ENCODE assay signal across 8 cellular contexts in the genomic region with DNA sequence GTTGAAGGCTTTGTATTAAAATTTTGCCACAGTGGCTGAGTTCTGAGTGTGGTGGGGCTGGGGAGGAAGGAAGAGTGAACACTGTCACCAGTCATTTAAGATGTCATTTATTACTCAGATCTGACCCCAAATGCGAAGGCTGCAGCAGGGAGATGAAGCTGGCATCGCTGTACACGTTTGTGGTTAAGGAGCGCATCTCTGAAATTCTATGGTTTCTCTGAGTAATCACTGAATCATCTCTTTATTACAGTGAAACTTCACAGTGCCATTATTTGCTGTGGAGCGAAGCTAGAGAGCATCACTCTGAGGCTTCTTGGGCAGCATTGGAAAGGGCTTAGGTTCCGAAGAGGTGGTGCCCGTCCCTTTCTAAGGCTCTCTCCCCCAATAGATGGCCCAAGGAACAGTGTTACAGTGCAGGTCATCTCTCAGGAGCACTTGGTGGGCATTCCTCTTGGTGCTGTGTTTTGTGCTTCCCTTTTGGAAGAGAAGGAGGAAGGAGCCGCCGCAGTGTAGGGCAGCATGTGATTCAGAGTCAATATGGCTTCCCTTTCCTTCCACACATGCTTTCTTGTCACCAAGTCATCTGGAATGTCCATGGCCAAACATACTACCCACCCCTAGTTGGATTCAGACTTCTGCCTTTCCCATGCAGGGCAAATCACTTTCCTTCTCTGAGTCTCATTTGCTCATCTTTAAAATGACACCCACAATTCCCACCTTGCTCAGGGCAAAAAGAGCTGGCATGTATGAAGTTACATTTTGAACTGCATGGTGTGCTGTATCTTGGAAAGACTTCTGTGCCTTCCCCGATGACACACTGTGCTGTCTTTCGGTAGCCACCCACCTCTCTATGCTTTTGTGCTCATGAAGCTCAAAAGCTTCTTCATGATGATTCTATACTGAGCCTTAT. TPM values are rescaled to one million over a fixed set of nuclear protein-coding genes. Genes with fewer than 3 reads are reported as not detected.
DNase-seq lines count a peak whose midpoint lies in the region; ATAC-seq, FAIRE-seq and TF ChIP-seq lines count a peak whose summit lies in the region.

No MANE protein-coding gene starts in this region.

- FAIRE-seq in GM12892 (lab: Jason Lieb, UNC) (peak; percentile 50), GM12878 (lab: Jason Lieb, UNC) (no peak), kidney (lab: Jason Lieb, UNC) (no peak)

- no peaks in the 10 kb centered on the region; the same call in 1 of the 2 replicates for H4K20me1 ChIP-seq in GM12878 (ENCODE audit: control insufficient read depth, insufficient read depth)

- TF ChIP-seq EP300 in GM12878 (IDR thresholded peaks at IDR 0.05; ENCODE audit: borderline replicate concordance in 1 of 2, control insufficient read depth in 1 of 2, low read depth in 2 of 2, low read length in 2 of 2) = peak; percentile 48 to 53; a peak in 2 of 4 replicates

- ATAC-seq in HG03060 (IDR thresholded peaks at IDR 0.05; ENCODE audit: low read depth, unreplicated experiment) = peak; percentile 81
- ATAC-seq in GM12878 = peak; percentile 88

- no peak for TF ChIP-seq CTCF in GM12878 (IDR thresholded peaks at IDR 0.05 in 2 of 3, conservative IDR thresholded peaks at IDR 0.05 in 1 of 3; ENCODE audit: control insufficient read depth in 2 of 3, extremely low read depth in 1 of 3, insufficient read depth in 1 of 3, low read depth in 3 of 3, low read length in 3 of 3)
- no peak for TF ChIP-seq CTCF in mesothelial cell of epicardium (IDR thresholded peaks at IDR 0.05; ENCODE audit: unreplicated experiment)
- TF ChIP-seq CTCF in kidney (IDR thresholded peaks at IDR 0.05; ENCODE audit: borderline replicate concordance, extremely low read depth, insufficient read depth) = no peak

- H3K4me3 ChIP-seq in GM12878 (no peak overlapping the region), H7 (ENCODE audit: insufficient read depth, low read depth, low read length) (no peak overlapping the region), kidney (ENCODE audit: low read length in 2 of 2) (no peak overlapping the region)

- no peaks in the 10 kb centered on the region for H3K9me3 Mint-ChIP-seq in mesothelial cell of epicardium

- TF ChIP-seq POLR2A in GM12892 (IDR thresholded peaks at IDR 0.05; ENCODE audit: low read depth, low read length) (no peak), GM12878 (IDR thresholded peaks at IDR 0.05; ENCODE audit: low read depth, low read length) (no peak)

- DNase-seq in GM12892 (ENCODE audit: insufficient read length) (no peak), T-helper 22 cell (ENCODE audit: low read depth) (peak; percentile 60), GM12878 (ENCODE audit: low read depth, low spot score) (peak; percentile 36), mesothelial cell of epicardium (ENCODE audit: low spot score in 2 of 2, unreplicated experiment in 2 of 2) (no peak), H7 (no peak), kidney (no peak)
- peak; percentile 55 for DNase-seq in stimulated activated CD4-positive, alpha-beta T cell treated with anti-CD3 and anti-CD28 coated beads, Interleukin-12 subunit alpha, Interleukin-12 subunit beta, amount 100 ng/mL, for 4 hours

- in situ Hi-C loops in GM12878 (cut with MboI) = no loop called here

- H3K36me3 Mint-ChIP-seq in mesothelial cell of epicardium = no peaks in the 10 kb centered on the region

- SMC1A ChIA-PET in GM12878 (lab: Charles Lee; ENCODE audit: uncharacterized antibody, unreplicated experiment) = interaction anchor here (1.4 kb wide), 1 partner anchor 216 kb away, joined by 5 read pairs; no protein-coding TSS in a partner anchor

- intact Hi-C loops in GM12878 (cut with micrococcal nuclease; ENCODE audit: unreplicated experiment) (loop anchor here (10.0 kb wide), 2 partner anchors 514 to 724 kb away; no protein-coding TSS in a partner anchor), kidney (cut with DNase I) (no loop called here)

- no peaks in the 10 kb centered on the region for H3K27me3 Mint-ChIP-seq in mesothelial cell of epicardium (ENCODE audit: low read depth)

- CTCF ChIA-PET in GM12878 (lab: Yijun Ruan, JAX) = interaction anchor here (1.3 to 5.9 kb wide), 3 partner anchors 10 to 47 kb away, joined by 3 to 42 read pairs (median 3); a partner anchor contains a TSS

- H2AFZ ChIP-seq in GM12878 (ENCODE audit: control insufficient read depth, low read depth, low read length) = no peak overlapping the region

- H3K9me3 ChIP-seq in GM12878 (replicated peaks; ENCODE audit: control insufficient read depth, insufficient read depth, low read length) (no peaks in the 10 kb centered on the region), kidney (ENCODE audit: control insufficient read depth in 1 of 2, low read length in 2 of 2) (no peaks in the 10 kb centered on the region)

- RAD21 ChIA-PET in GM12878 (lab: Charles Lee; ENCODE audit: unreplicated experiment) = interaction anchor here (2.9 kb wide), 1 partner anchor 11 kb away, joined by 8 read pairs; no protein-coding TSS in a partner anchor

- H3K36me3 ChIP-seq in GM12878 (ENCODE audit: control insufficient read depth in 2 of 2, insufficient read depth in 2 of 2, low read length in 1 of 2) (no peaks in the 10 kb centered on the region), H7 (replicated peaks; ENCODE audit: control insufficient read depth, insufficient read depth, low read length) (no peaks in the 10 kb centered on the region), kidney (ENCODE audit: control insufficient read depth in 1 of 2, insufficient read depth in 2 of 2, low read length in 2 of 2) (no peaks in the 10 kb centered on the region)

- H3K27me3 ChIP-seq in GM12878 (replicated peaks in 1 of 2; ENCODE audit: control insufficient read depth in 2 of 2, insufficient read depth in 2 of 2, low read length in 1 of 2) (peaks cover 0 to 10% of the 10 kb centered on the region in 2 experiments; a peak in 2 of 4 replicates), H7 (ENCODE audit: control insufficient read depth, insufficient read depth, low read length) (no peaks in the 10 kb centered on the region; the same call in 1 of the 2 replicates)

- no peak for TF ChIP-seq RAD21 in GM12878 (IDR thresholded peaks at IDR 0.05; ENCODE audit: insufficient read depth, low read depth, low read length)

- no peak overlapping the region for H3K9ac ChIP-seq in GM12878 (ENCODE audit: control insufficient read depth, insufficient read depth, low read length)
- H3K9ac ChIP-seq in kidney (ENCODE audit: low read length in 2 of 2) = no peak overlapping the region

- POLR2A ChIA-PET in GM12878 (lab: Charles Lee) = no interaction called here

- no peak overlapping the region for H3K27ac ChIP-seq in GM12878 (ENCODE audit: control insufficient read depth, insufficient read depth)
- H3K27ac ChIP-seq in kidney (ENCODE audit: low read depth in 2 of 2, low read length in 2 of 2) = no peak overlapping the region

- peaks cover 19% of the 10 kb centered on the region for H3K4me1 Mint-ChIP-seq in mesothelial cell of epicardium

- 0 out of 2 replicates have a peak overlapping the region, but pooled peaks have one; percentile 4 for H3K4me2 ChIP-seq in GM12878 (ENCODE audit: control insufficient read depth, insufficient read depth)

- no TSS peak for BruUV-seq in GM12878 (replicated peaks; lab: Mats Ljungman, UMichigan)

- H3K4me3 Mint-ChIP-seq in mesothelial cell of epicardium = no peak overlapping the region

- H3K79me2 ChIP-seq in GM12878 (ENCODE audit: control insufficient read depth, insufficient read depth, low read length) = no peaks in the 10 kb centered on the region

- peaks cover 21% of the 10 kb centered on the region for H3K4me1 ChIP-seq in GM12878 (ENCODE audit: control insufficient read depth, insufficient read depth, low read length)
- no peaks in the 10 kb centered on the region for H3K4me1 ChIP-seq in kidney (ENCODE audit: control insufficient read depth in 1 of 2, insufficient read depth in 1 of 2, low read depth in 1 of 2, low read length in 2 of 2)

- 9% methylated on average over 11 of the region's 11 CpGs for WGBS in GM12878 (ENCODE audit: insufficient coverage, insufficient replicate concordance, low lambda C conversion rate, missing lambda C conversion rate)

- H3K27ac Mint-ChIP-seq in mesothelial cell of epicardium = no peak overlapping the region

RNA-seq across cellular contexts. Expression of a gene that starts 9.3 kb away (rescaled TPM):
- not detected for polyA plus RNA-seq in GM12892 (2012; ENCODE audit: missing spikeins)
- total RNA-seq in GM12878 (2013; cell fraction: nucleolus; rRNA removed) = not detected in 2 replicates
- not detected in 2 replicates for total RNA-seq in GM12878 (2014; rRNA removed)
- not detected in 2 replicates for total RNA-seq in GM12878 (2014; rRNA removed; fragmentation: Illumina TruSeq; extraction: Trizol)
- not detected in 2 replicates for total RNA-seq in GM12878 (2021)
- not detected for polyA plus RNA-seq in GM12878 (2011; ENCODE audit: low read depth)
- not detected in 2 replicates for polyA plus RNA-seq in GM12878 (2011; rRNA removed)
- not detected in 2 replicates for polyA plus RNA-seq in GM12878 (2011; cell fraction: cytosol; rRNA removed)
- polyA plus RNA-seq in GM12878 (2011; cell fraction: nucleus; rRNA removed) = not detected in 2 replicates
- not detected in 2 replicates for polyA plus RNA-seq in GM12878 (2012)
- not detected in 2 replicates for polyA plus RNA-seq in GM12878 (2014; fragmentation: Illumina TruSeq; extraction: Trizol)
- not detected for polyA plus RNA-seq in GM12878 (2014; fragmentation: Nextera tagmentation; extraction: Ambion mirVana)
- polyA plus RNA-seq in GM12878 (2014; rRNA removed) = not detected in 2 replicates
- polyA plus RNA-seq in GM12878 (2016; fragmentation: Nextera tagmentation; extraction: Ambion mirVana) = not detected
- polyA minus RNA-seq in GM12878 (2011; rRNA and poly(A)+ RNA removed) = not detected in 2 replicates
- not detected in 2 replicates for polyA minus RNA-seq in GM12878 (2011; cell fraction: cytosol; rRNA and poly(A)+ RNA removed)
- not detected in 2 replicates for polyA minus RNA-seq in GM12878 (2011; cell fraction: nucleus; rRNA and poly(A)+ RNA removed)
- not detected in 3 replicates for total RNA-seq in mesothelial cell of epicardium
- not detected in 2 replicates for total RNA-seq in H7 (2014; rRNA removed; shearing (Covaris generic))
- not detected for total RNA-seq in kidney
- not detected for polyA plus RNA-seq in kidney (ENCODE audit: insufficient read depth, low read depth, low replicate concordance)

RNA-seq across cellular contexts. Expression of a gene that starts 33.7 kb away (rescaled TPM):
- polyA plus RNA-seq in GM12892 (2012; ENCODE audit: missing spikeins) = not detected
- total RNA-seq in GM12878 (2013; cell fraction: nucleolus; rRNA removed) = not detected in 2 replicates
- total RNA-seq in GM12878 (2014; rRNA removed) (not detected in 2 replicates), GM12878 (2014; rRNA removed; fragmentation: Illumina TruSeq; extraction: Trizol) (not detected in 2 replicates), GM12878 (2021) (not detected in 2 replicates), mesothelial cell of epicardium (not detected in 3 replicates), kidney (not detected)
- polyA plus RNA-seq in GM12878 (2011; ENCODE audit: low read depth) = not detected
- polyA plus RNA-seq in GM12878 (2011; rRNA removed) (not detected in 2 replicates), GM12878 (2014; fragmentation: Illumina TruSeq; extraction: Trizol) (not detected in 2 replicates), GM12878 (2014; fragmentation: Nextera tagmentation; extraction: Ambion mirVana) (not detected), GM12878 (2014; rRNA removed) (not detected in 2 replicates), GM12878 (2016; fragmentation: Nextera tagmentation; extraction: Ambion mirVana) (not detected), kidney (ENCODE audit: insufficient read depth, low read depth, low replicate concordance) (not detected)
- not detected in 2 replicates for polyA plus RNA-seq in GM12878 (2011; cell fraction: cytosol; rRNA removed)
- polyA plus RNA-seq in GM12878 (2011; cell fraction: nucleus; rRNA removed) = not detected in 2 replicates
- not detected in 2 replicates for polyA plus RNA-seq in GM12878 (2012)
- not detected in 2 replicates for polyA minus RNA-seq in GM12878 (2011; rRNA and poly(A)+ RNA removed)
- not detected in 2 replicates for polyA minus RNA-seq in GM12878 (2011; cell fraction: cytosol; rRNA and poly(A)+ RNA removed)
- polyA minus RNA-seq in GM12878 (2011; cell fraction: nucleus; rRNA and poly(A)+ RNA removed) = not detected in 2 replicates
- total RNA-seq in H7 (2014; rRNA removed; shearing (Covaris generic)) = not detected in 2 replicates

Comparison
In these comparisons a context has a peak if more than half of its experiments do, and no peak if none do; other contexts are left out.
1. DNase-seq: peak in T-helper 22 cell (single experiment), GM12878 (single experiment) and stimulated activated CD4-positive, alpha-beta T cell treated with anti-CD3 and anti-CD28 coated beads, Interleukin-12 subunit alpha, Interleukin-12 subunit beta, amount 100 ng/mL, for 4 hours (single experiment); none in GM12892 (single experiment), mesothelial cell of epicardium (0 of 2), H7 (single experiment) and kidney (single experiment).